ENCODE assay signal across 19 cellular contexts in genomic region chr9:116480700-116481099, GRCh38.
"Had no signal": no experiment of that assay in that cellular context is flagged by ENCODE, and none has a peak within 500 bp of the region (broad histone marks: within the 10 kb centered on the region; RNA-seq: fewer than 3 reads in every experiment).

No MANE protein-coding gene starts in this region.

- H3K9ac ChIP-seq: neural progenitor cell had no signal

- H3K4me3 ChIP-seq: esophagus muscularis mucosa, gastroesophageal sphincter, neural progenitor cell, ovary, right atrium auricular region, sigmoid colon, skin epidermis, thyroid gland, upper lobe of left lung, uterus had no signal

- H3K27ac ChIP-seq: esophagus muscularis mucosa, gastroesophageal sphincter, neural progenitor cell, ovary, right atrium auricular region, sigmoid colon, skin epidermis, thyroid gland, upper lobe of left lung, uterus had no signal

- H3K4me3 Mint-ChIP-seq: natural killer cell, neural progenitor cell had no signal

- H3K4me1 Mint-ChIP-seq: natural killer cell had no signal

- ATAC-seq: gastroesophageal sphincter, left lobe of liver, natural killer cell had no signal

- H3K27me3 ChIP-seq: esophagus muscularis mucosa, gastroesophageal sphincter, neural progenitor cell, ovary, right atrium auricular region, sigmoid colon, thyroid gland, upper lobe of left lung, uterus had no signal

- DNase-seq: effector memory CD4-positive, alpha-beta T cell; glutamatergic neuron; islet precursor cell; mammary epithelial cell; natural killer cell; nucleus accumbens; ovary; sigmoid colon; stimulated activated naive CD4-positive, alpha-beta T cell treated with Interleukin-2 at 50 U/mL for 16 hours; thyroid gland; upper lobe of left lung; uterus had no signal

- H3K9me3 ChIP-seq: esophagus muscularis mucosa, gastroesophageal sphincter, ovary, right atrium auricular region, sigmoid colon, thyroid gland, upper lobe of left lung, uterus had no signal

- H3K4me2 ChIP-seq: neural progenitor cell had no signal

- H3K36me3 Mint-ChIP-seq: natural killer cell had no signal

- H3K36me3 ChIP-seq: esophagus muscularis mucosa, neural progenitor cell, ovary, right atrium auricular region, sigmoid colon, thyroid gland, upper lobe of left lung, uterus had no signal

- H2AFZ ChIP-seq: neural progenitor cell had no signal

- FAIRE-seq: endometrium had no signal

- H3K27ac Mint-ChIP-seq: natural killer cell, neural progenitor cell had no signal
